8 cellular contexts compared by ENCODE assay signal in the genomic region with DNA sequence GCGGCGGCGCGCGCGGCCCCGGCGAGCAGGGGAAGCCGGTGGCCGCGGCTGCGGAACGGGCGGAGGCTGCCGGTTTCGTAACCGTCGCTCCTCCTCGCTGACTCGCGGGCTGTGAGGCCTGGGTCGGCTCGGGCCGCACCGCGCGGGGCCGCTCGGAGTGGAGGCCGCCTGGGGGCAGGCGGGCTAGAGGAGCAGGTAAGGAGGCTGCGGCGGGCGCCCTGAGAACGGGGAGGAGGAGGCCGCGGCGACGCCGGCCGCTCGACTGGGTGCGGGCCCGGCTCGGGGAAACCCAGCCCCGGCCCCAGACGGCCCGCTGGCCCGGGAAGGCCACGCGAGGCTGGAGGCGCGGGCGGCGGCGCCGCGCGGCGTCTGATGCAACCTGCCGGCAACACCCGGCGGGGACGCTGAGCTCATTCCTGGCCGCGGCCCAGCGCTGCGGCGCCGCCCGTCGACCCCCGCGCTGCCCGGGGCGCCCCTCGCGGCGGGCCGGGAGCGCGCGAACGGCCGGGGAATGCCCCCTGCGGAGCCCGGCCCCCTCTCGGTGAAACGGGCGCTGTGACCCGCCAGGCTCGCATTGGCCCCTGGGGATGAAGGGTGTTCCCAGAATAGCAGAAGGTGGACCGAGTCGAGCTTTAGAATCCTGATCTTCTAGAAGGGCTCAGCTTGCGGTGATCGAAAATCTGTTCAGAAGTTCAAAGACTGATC. TPM values are rescaled to one million over a fixed set of nuclear protein-coding genes. Genes with fewer than 3 reads are reported as not detected.
DNase-seq lines count a peak whose midpoint lies in the region; ATAC-seq and TF ChIP-seq lines count a peak whose summit lies in the region.

Gene CEBPG (plus strand): TSS at position 9 of the 705 bp plus-strand sequence. CDS start 5,531 bp downstream, outside the sequence.

- H3K27me3 Mint-ChIP-seq in brain: peaks cover 5% of the 10 kb centered on the region

- peak within 1 kb of the TSS; percentile 85 to 96 (median 94) for H3K4me3 Mint-ChIP-seq in brain

- TF ChIP-seq CTCF in brain (conservative IDR thresholded peaks at IDR 0.05): peak; percentile 28 to 29

- H3K27me3 ChIP-seq in HUES48 (ENCODE audit: control insufficient read depth, insufficient read depth, low read length) (peaks cover 3% of the 10 kb centered on the region; the same call in 1 of the 2 replicates), iPS-20b (ENCODE audit: insufficient read depth, low read length) (peaks cover 14% of the 10 kb centered on the region)

- peak; percentile 46 for ATAC-seq in GM21526 (IDR thresholded peaks at IDR 0.05; ENCODE audit: low FRiP score, unreplicated experiment)

- H3K9me3 Mint-ChIP-seq in brain: no peaks in the 10 kb centered on the region

- peak; percentile 86 for DNase-seq in DMS 273 (lab: John Stamatoyannopoulos, UW; ENCODE audit: unreplicated experiment)
- no peak for DNase-seq in DMS 273 treated with DMSO at 0.1 percent for 48 hours (lab: John Stamatoyannopoulos, UW)
- peak; percentile 76 for DNase-seq in SW480 (ENCODE audit: low spot score)
- peak; percentile 17 to 49 (median 25) for DNase-seq in stimulated activated CD4-positive, alpha-beta T cell treated with anti-CD3 and anti-CD28 coated beads, Interleukin-12 subunit alpha, Interleukin-12 subunit beta, amount 100 ng/mL, for 48 hours (ENCODE audit: low read depth in 2 of 3, low spot score in 1 of 3)

- H3K9ac ChIP-seq in HUES48 (ENCODE audit: low read depth, low read length) (peak within 1 kb of the TSS; percentile 94), iPS-20b (ENCODE audit: low read depth, low read length) (peak within 1 kb of the TSS; percentile 82)

- H3K9me3 ChIP-seq in HUES48 (ENCODE audit: control insufficient read depth, insufficient read depth, low read length) (no peaks in the 10 kb centered on the region), iPS-20b (ENCODE audit: insufficient read depth, low read depth, low read length) (no peaks in the 10 kb centered on the region)

- peaks cover 26% of the 10 kb centered on the region for H3K36me3 Mint-ChIP-seq in brain

- peak within 1 kb of the TSS; percentile 93 for H3K27ac ChIP-seq in HUES48 (ENCODE audit: low read depth, low read length)
- no peak within 1 kb of the TSS for H3K27ac ChIP-seq in iPS-20b (ENCODE audit: low read length)

- H3K36me3 ChIP-seq in HUES48 (ENCODE audit: control insufficient read depth, insufficient read depth, low read length): 0 out of 2 replicates have a peak, but pooled peaks cover 3% of the 10 kb centered on the region
- H3K36me3 ChIP-seq in iPS-20b (ENCODE audit: insufficient read depth, low read depth, low read length): no peaks in the 10 kb centered on the region

- H3K4me1 Mint-ChIP-seq in brain: peaks cover 52% of the 10 kb centered on the region

- H3K4me3 ChIP-seq in HUES48 (ENCODE audit: low read depth, low read length) (peak within 1 kb of the TSS; percentile 97), iPS-20b (ENCODE audit: low read length) (peak within 1 kb of the TSS; percentile 93)

- peak within 1 kb of the TSS; percentile 81 to 95 (median 90) for H3K27ac Mint-ChIP-seq in brain

- H3K4me1 ChIP-seq in HUES48 (ENCODE audit: control insufficient read depth, insufficient read depth, low read length) (peaks cover 32% of the 10 kb centered on the region), iPS-20b (ENCODE audit: insufficient read depth, low read length) (peaks cover 20% of the 10 kb centered on the region)

RNA-seq across cellular contexts. Expression of gene CEBPG, which starts in this region (rescaled TPM):
- polyA plus RNA-seq in brain (ENCODE audit: insufficient read depth, low read depth, low replicate concordance): 139 TPM
